10 cellular contexts compared by ENCODE assay signal in genomic region chr1:165152727-165153126, GRCh38.
DNase-seq lines count a peak whose midpoint lies in the region; ATAC-seq and TF ChIP-seq lines count a peak whose summit lies in the region.
"Had no signal": no experiment of that assay in that cellular context is flagged by ENCODE, and none has a peak within 500 bp of the region (broad histone marks: within the 10 kb centered on the region; RNA-seq: fewer than 3 reads in every experiment).

No MANE protein-coding gene starts in this region.

- no peak for TF ChIP-seq POLR2A in thyroid gland (IDR thresholded peaks at IDR 0.05)

- peak in 3 of 6 experiments; percentile 19 to 41 (median 27) for TF ChIP-seq CTCF in thyroid gland (IDR thresholded peaks at IDR 0.05)

- ATAC-seq in esophagus mucosa (peak; percentile 58), GM18861 (IDR thresholded peaks at IDR 0.05; ENCODE audit: unreplicated experiment) (no peak), HG02623 (IDR thresholded peaks at IDR 0.05; ENCODE audit: unreplicated experiment) (no peak)
- ATAC-seq: sciatic nerve had no signal

- intact Hi-C loops in thyroid gland (cut with DNase I) = no loop called here

- H3K36me3 ChIP-seq in thyroid gland = no peaks in the 10 kb centered on the region

- no peak overlapping the region for H3K4me3 ChIP-seq in thyroid gland (replicated peaks in 1 of 3)

- H3K27ac ChIP-seq in thyroid gland = peak overlapping the region in 1 of 3 donors; percentile 42

- no peaks in the 10 kb centered on the region for H3K9me3 ChIP-seq in thyroid gland

- peaks cover 6 to 13% of the 10 kb centered on the region in 2 donors for H3K4me1 ChIP-seq in thyroid gland

- WGBS in thyroid gland, 2 donors = 5 to 15% methylated on average over 3 of the region's 3 CpGs

- DNase-seq in NCI-H748 (lab: John Stamatoyannopoulos, UW; ENCODE audit: unreplicated experiment) (peak; percentile 50), NCI-H748 treated with DMSO at 0.1 percent for 48 hours (lab: John Stamatoyannopoulos, UW) (no peak), NCI-H524 (lab: John Stamatoyannopoulos, UW) (peak; percentile 76 to 87), thyroid gland (peak; percentile 13 to 36), NCI-H146 treated with DMSO at 0.1 percent for 48 hours (lab: John Stamatoyannopoulos, UW; ENCODE audit: unreplicated experiment) (no peak)
- DNase-seq: NCI-H2029 treated with DMSO at 0.1 percent for 48 hours had no signal

- no peaks in the 10 kb centered on the region for H3K27me3 ChIP-seq in thyroid gland

Comparison
In these comparisons a context has a peak if more than half of its experiments do, and no peak if none do; other contexts are left out.
1. DNase-seq: peak in NCI-H748 (single experiment), NCI-H524 (2 of 2) and thyroid gland (2 of 2); none in NCI-H748 treated with DMSO at 0.1 percent for 48 hours (single experiment) and NCI-H146 treated with DMSO at 0.1 percent for 48 hours (single experiment).